In the genomic region with DNA sequence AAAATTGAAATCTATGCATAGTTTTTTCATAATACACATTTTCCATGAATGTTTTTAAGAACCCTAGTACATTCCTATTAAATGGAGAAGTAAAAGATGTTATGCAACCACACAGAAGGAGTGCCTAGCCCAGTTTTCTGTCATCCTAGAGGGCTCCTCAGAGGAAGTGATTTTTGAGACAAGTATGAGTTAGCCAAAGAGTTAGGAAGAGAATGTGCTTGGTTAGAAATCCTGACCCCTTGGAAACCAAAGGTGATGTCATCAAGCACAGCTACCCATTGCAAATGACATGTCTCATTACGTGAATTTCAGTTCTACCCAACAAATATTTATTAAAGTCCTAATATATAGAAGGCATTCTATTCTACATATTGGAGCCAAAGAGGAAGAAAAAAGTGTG, we compare ENCODE assay signal across 2 cellular contexts.
A peak's percentile ranks its signal among the peaks of the same experiment; 100 is the strongest.
TF ChIP-seq lines count a peak whose summit lies in the region.

No MANE protein-coding gene starts in this region.

TF ChIP-seq in K562, 482 proteins besides CTCF, POLR2A, EP300 and RAD21 (continued from another document):
- TF ChIP-seq CEBPB (tag; IDR thresholded peaks at IDR 0.05) = peak; percentile 56
- TF ChIP-seq KLF6 (CRISPR knock-in tag; IDR thresholded peaks at IDR 0.05; ENCODE audit: borderline replicate concordance) = no peak
- no peak for TF ChIP-seq PREB (CRISPR knock-in tag; IDR thresholded peaks at IDR 0.05)
- TF ChIP-seq ZKSCAN1 (IDR thresholded peaks at IDR 0.05; ENCODE audit: low read depth, low read length) = no peak
- TF ChIP-seq CHD4 (IDR thresholded peaks at IDR 0.05; ENCODE audit: insufficient read depth, insufficient replicate concordance, low read depth, low read length, poor library complexity, severe bottlenecking) = no peak
- no peak for TF ChIP-seq TAL1 (IDR thresholded peaks at IDR 0.05)
- TF ChIP-seq ZFP36 (IDR thresholded peaks at IDR 0.05; ENCODE audit: low read depth, low read length, partially characterized antibody) = peak; percentile 87
- TF ChIP-seq NFIX (CRISPR knock-in tag; IDR thresholded peaks at IDR 0.05; ENCODE audit: low read depth) = no peak
- TF ChIP-seq, protein P1, sequence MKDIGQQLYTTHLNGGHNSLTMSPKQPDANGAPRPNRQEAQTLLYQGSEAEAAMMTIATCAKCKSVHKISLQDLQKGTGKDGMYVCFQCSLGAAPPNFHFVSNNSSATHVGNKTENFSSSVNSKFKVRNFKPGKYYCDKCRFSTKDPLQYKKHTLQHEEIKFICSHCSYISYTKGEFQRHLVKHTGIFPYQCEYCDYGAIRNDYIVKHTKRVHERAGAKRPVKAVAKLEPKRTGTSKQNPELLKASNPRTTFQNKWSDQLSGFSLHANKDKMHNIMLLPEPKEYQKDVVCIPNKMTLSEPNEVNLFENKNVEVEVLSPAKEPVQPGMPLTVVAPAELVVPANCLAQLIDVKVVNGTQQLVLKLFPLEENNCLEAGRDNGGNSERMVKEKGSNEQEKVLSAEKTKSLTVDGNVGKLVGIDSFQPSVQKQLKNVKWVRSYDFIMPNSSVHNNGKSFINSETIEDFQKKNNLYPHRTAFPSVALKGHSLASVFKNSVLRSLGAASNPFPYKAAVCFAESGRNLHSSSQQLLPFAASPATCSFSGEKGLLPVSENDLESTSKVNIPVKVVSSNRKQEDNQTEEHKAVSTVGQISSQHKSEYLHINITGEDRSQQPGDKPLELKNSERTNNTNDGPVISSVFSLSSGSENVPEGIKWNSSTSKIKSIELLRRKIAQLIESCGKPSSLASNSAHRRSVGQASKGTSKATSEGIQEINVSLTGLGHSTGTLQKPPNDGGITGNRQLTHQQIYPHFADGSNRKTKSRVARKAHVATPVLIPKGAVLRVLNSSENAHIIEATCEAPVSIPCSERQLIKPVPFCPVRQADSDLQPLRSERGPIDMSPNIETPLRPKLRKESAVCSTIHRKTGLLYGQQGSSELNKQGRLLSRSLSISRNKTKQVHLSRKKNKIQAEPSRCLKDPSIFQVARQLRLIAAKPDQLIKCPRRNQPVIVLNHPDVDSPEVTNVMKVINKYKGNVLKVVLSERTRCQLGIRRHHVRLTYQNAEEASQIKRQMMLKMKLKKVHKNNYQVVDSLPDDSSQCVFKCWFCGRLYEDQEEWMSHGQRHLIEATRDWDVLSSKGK (CRISPR knock-in tag; IDR thresholded peaks at IDR 0.05) = no peak
- TF ChIP-seq, protein P2, sequence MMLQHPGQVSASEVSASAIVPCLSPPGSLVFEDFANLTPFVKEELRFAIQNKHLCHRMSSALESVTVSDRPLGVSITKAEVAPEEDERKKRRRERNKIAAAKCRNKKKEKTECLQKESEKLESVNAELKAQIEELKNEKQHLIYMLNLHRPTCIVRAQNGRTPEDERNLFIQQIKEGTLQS (IDR thresholded peaks at IDR 0.05) = peak; percentile 75
- TF ChIP-seq, protein P2 (CRISPR knock-in tag; conservative IDR thresholded peaks at IDR 0.05) = no peak
- TF ChIP-seq TAF9B (IDR thresholded peaks at IDR 0.05; ENCODE audit: partially characterized antibody) = no peak
- no peak for TF ChIP-seq CEBPG (CRISPR knock-in tag; IDR thresholded peaks at IDR 0.05)
- TF ChIP-seq CEBPG (tag; conservative IDR thresholded peaks at IDR 0.05 in 1 of 2, IDR thresholded peaks at IDR 0.05 in 1 of 2) = peak in 1 of 2 experiments; percentile 42; a peak in 1 of 4 replicates

TF ChIP-seq in HepG2, 621 proteins besides CTCF, POLR2A, EP300 and RAD21 (continued from another document):
- TF ChIP-seq, protein P3, sequence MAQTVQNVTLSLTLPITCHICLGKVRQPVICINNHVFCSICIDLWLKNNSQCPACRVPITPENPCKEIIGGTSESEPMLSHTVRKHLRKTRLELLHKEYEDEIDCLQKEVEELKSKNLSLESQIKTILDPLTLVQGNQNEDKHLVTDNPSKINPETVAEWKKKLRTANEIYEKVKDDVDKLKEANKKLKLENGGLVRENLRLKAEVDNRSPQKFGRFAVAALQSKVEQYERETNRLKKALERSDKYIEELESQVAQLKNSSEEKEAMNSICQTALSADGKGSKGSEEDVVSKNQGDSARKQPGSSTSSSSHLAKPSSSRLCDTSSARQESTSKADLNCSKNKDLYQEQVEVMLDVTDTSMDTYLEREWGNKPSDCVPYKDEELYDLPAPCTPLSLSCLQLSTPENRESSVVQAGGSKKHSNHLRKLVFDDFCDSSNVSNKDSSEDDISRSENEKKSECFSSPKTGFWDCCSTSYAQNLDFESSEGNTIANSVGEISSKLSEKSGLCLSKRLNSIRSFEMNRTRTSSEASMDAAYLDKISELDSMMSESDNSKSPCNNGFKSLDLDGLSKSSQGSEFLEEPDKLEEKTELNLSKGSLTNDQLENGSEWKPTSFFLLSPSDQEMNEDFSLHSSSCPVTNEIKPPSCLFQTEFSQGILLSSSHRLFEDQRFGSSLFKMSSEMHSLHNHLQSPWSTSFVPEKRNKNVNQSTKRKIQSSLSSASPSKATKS (CRISPR knock-in tag; IDR thresholded peaks at IDR 0.05) = no peak
- TF ChIP-seq, protein P4, sequence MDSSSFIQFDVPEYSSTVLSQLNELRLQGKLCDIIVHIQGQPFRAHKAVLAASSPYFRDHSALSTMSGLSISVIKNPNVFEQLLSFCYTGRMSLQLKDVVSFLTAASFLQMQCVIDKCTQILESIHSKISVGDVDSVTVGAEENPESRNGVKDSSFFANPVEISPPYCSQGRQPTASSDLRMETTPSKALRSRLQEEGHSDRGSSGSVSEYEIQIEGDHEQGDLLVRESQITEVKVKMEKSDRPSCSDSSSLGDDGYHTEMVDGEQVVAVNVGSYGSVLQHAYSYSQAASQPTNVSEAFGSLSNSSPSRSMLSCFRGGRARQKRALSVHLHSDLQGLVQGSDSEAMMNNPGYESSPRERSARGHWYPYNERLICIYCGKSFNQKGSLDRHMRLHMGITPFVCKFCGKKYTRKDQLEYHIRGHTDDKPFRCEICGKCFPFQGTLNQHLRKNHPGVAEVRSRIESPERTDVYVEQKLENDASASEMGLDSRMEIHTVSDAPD (CRISPR knock-in tag; IDR thresholded peaks at IDR 0.05) = no peak
- TF ChIP-seq ZNF724P (CRISPR knock-in tag; IDR thresholded peaks at IDR 0.05; ENCODE audit: borderline replicate concordance) = no peak
- TF ChIP-seq, protein P5, sequence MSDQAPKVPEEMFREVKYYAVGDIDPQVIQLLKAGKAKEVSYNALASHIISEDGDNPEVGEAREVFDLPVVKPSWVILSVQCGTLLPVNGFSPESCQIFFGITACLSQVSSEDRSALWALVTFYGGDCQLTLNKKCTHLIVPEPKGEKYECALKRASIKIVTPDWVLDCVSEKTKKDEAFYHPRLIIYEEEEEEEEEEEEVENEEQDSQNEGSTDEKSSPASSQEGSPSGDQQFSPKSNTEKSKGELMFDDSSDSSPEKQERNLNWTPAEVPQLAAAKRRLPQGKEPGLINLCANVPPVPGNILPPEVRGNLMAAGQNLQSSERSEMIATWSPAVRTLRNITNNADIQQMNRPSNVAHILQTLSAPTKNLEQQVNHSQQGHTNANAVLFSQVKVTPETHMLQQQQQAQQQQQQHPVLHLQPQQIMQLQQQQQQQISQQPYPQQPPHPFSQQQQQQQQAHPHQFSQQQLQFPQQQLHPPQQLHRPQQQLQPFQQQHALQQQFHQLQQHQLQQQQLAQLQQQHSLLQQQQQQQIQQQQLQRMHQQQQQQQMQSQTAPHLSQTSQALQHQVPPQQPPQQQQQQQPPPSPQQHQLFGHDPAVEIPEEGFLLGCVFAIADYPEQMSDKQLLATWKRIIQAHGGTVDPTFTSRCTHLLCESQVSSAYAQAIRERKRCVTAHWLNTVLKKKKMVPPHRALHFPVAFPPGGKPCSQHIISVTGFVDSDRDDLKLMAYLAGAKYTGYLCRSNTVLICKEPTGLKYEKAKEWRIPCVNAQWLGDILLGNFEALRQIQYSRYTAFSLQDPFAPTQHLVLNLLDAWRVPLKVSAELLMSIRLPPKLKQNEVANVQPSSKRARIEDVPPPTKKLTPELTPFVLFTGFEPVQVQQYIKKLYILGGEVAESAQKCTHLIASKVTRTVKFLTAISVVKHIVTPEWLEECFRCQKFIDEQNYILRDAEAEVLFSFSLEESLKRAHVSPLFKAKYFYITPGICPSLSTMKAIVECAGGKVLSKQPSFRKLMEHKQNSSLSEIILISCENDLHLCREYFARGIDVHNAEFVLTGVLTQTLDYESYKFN (CRISPR knock-in tag; conservative IDR thresholded peaks at IDR 0.05) = no peak
- TF ChIP-seq SNAPC4 (CRISPR knock-in tag; IDR thresholded peaks at IDR 0.05) = no peak
- TF ChIP-seq HMG20B (CRISPR knock-in tag; conservative IDR thresholded peaks at IDR 0.05) = no peak
- no peak for TF ChIP-seq HDAC1 (CRISPR knock-in tag; IDR thresholded peaks at IDR 0.05)
- TF ChIP-seq, protein P6, sequence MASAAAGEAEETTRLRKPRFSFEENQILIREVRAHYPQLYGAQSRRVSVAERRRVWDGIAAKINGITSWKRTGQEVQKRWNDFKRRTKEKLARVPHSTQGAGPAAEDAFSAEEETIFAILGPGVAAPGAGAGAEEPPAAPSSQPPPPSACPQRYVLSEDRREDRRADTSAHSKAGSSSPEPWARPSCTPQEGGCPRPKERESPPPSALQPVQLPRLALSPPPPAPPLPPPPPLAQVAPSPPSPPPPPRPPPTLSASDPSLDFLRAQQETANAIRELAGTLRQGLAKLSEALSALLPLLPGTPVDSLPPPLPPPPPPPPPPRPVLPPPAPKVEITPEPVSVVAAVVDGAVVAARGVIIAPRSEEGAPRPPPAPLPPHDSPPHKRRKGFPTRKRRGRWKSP (CRISPR knock-in tag; IDR thresholded peaks at IDR 0.05) = no peak
- no peak for TF ChIP-seq DMAP1 (CRISPR knock-in tag; IDR thresholded peaks at IDR 0.05)
- no peak for TF ChIP-seq FOSL1 (CRISPR knock-in tag; IDR thresholded peaks at IDR 0.05; ENCODE audit: borderline replicate concordance)
- TF ChIP-seq CREB1 (IDR thresholded peaks at IDR 0.05) = 0 out of 2 replicates have a peak, but pooled peaks have one; percentile 32
- no peak for TF ChIP-seq CREB1 (CRISPR knock-in tag; IDR thresholded peaks at IDR 0.05)
